15 cellular contexts compared by ENCODE assay signal in the genomic region with DNA sequence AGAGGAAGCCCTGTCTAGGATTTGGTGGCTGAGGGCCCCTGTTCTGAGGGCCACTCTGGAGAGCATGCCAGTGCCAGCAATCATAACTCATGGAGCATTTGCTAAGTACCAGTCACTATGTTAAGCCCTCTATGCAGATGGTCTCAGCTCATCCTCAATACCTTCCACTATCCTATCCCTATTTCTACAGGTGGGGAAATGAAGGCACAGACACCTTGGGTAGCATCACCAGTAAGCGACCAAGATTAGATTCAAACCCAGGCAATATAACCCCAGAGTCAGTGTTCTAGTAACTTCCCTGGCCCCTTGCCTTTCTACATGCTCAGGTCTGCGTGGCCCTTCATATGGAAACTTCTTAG. TPM values are rescaled to one million over a fixed set of nuclear protein-coding genes. Genes with fewer than 3 reads are reported as not detected.
DNase-seq lines count a peak whose midpoint lies in the region; ATAC-seq, FAIRE-seq and TF ChIP-seq lines count a peak whose summit lies in the region.
"Had no signal": no experiment of that assay in that cellular context is flagged by ENCODE, and none has a peak within 500 bp of the region (broad histone marks: within the 10 kb centered on the region; RNA-seq: fewer than 3 reads in every experiment).

No MANE protein-coding gene starts in this region.

- H3K4me2 ChIP-seq in SK-N-SH (no peak overlapping the region), endothelial cell of umbilical vein (ENCODE audit: insufficient read depth, low read length) (no peak overlapping the region)
- H3K4me2 ChIP-seq: BLaER1 treated with 17β-estradiol and CSF1 and Interleukin-3, amounts not matched to agents 10 nM and 100 nM had no signal

- dilution Hi-C loops in endothelial cell of umbilical vein (cut with MboI; ENCODE audit: extremely low pct_ligation_motif_present, low sequenced_read_pairs), result no loop called here

- no peak for FAIRE-seq in endothelial cell of umbilical vein (lab: Jason Lieb, UNC)
- FAIRE-seq: small intestine had no signal

- no peaks in the 10 kb centered on the region for H3K27me3 ChIP-seq in SK-N-SH (ENCODE audit: insufficient read depth)
- H3K27me3 ChIP-seq in RWPE2 (ENCODE audit: insufficient read depth, poor library complexity, severe bottlenecking), result no peaks in the 10 kb centered on the region
- no peaks in the 10 kb centered on the region for H3K27me3 ChIP-seq in endothelial cell of umbilical vein (ENCODE audit: control insufficient read depth in 2 of 2, insufficient read depth in 2 of 2, low read length in 2 of 2)
- H3K27me3 ChIP-seq: BLaER1 treated with 17β-estradiol and CSF1 and Interleukin-3, amounts not matched to agents 10 nM and 100 nM; heart right ventricle; suprapubic skin had no signal

- H3K4me3 ChIP-seq in SK-N-SH (ENCODE audit: low read depth in 2 of 2, low read length in 1 of 2) (peak overlapping the region in 1 of 2 experiments; percentile 42; a peak in 1 of 4 replicates), RWPE2 (ENCODE audit: severe bottlenecking) (no peak overlapping the region), endothelial cell of umbilical vein (replicated peaks in 1 of 3; ENCODE audit: insufficient read depth in 1 of 3, low read depth in 1 of 3, low read length in 3 of 3) (no peak overlapping the region)
- H3K4me3 ChIP-seq: BLaER1 treated with 17β-estradiol and CSF1 and Interleukin-3, amounts not matched to agents 10 nM and 100 nM; heart right ventricle; prostate gland; suprapubic skin had no signal

- peaks cover 14% of the 10 kb centered on the region for H3F3A ChIP-seq in SK-N-SH (replicated peaks; ENCODE audit: insufficient read depth)

- no peaks in the 10 kb centered on the region for H3K9me3 ChIP-seq in SK-N-SH
- no peaks in the 10 kb centered on the region for H3K9me3 ChIP-seq in RWPE2 (ENCODE audit: severe bottlenecking)
- H3K9me3 ChIP-seq in endothelial cell of umbilical vein (replicated peaks; ENCODE audit: control insufficient read depth, insufficient read depth, low read length), result no peaks in the 10 kb centered on the region
- H3K9me3 ChIP-seq: BLaER1 treated with 17β-estradiol and CSF1 and Interleukin-3, amounts not matched to agents 10 nM and 100 nM; heart right ventricle; prostate gland; suprapubic skin had no signal

- H3K9me2 ChIP-seq in SK-N-SH, result no peaks in the 10 kb centered on the region

- H2AFZ ChIP-seq in SK-N-SH (ENCODE audit: low read depth), result no peak overlapping the region
- H2AFZ ChIP-seq in endothelial cell of umbilical vein (ENCODE audit: low read depth, low read length), result no peak overlapping the region

- intact Hi-C loops in endothelial cell of umbilical vein (cut with micrococcal nuclease), result loop anchor here (1.0 to 2.0 kb wide), 4 partner anchors 9 to 425 kb away; no protein-coding TSS in a partner anchor

- peak; percentile 31 for TF ChIP-seq POLR2A in endothelial cell of umbilical vein (IDR thresholded peaks at IDR 0.05; ENCODE audit: low read depth, low read length)

- H3K79me2 ChIP-seq in SK-N-SH (ENCODE audit: insufficient read depth), result no peaks in the 10 kb centered on the region
- no peaks in the 10 kb centered on the region for H3K79me2 ChIP-seq in endothelial cell of umbilical vein (ENCODE audit: control insufficient read depth, insufficient read depth, low read length)

- H3K4me1 ChIP-seq in SK-N-SH (ENCODE audit: control insufficient read depth in 1 of 2, insufficient read depth in 2 of 2, low read depth in 1 of 2, low read length in 1 of 2) (peaks cover 0 to 2% of the 10 kb centered on the region in 2 experiments; a peak in 2 of 4 replicates), RWPE2 (ENCODE audit: insufficient read depth, poor library complexity, severe bottlenecking) (peaks cover 13% of the 10 kb centered on the region), endothelial cell of umbilical vein (ENCODE audit: control insufficient read depth, extremely low read depth, insufficient read depth, low read length) (no peaks in the 10 kb centered on the region)

- CTCF ChIA-PET in SK-N-SH (lab: Yijun Ruan, JAX), result interaction anchor here (0.7 to 10.5 kb wide), 41 partner anchors 9 to 539 kb away, joined by 3 to 130 read pairs (median 4); a partner anchor contains a TSS
- CTCF ChIA-PET in endothelial cell of umbilical vein (lab: Charles Lee), result interaction anchor here (0.7 to 3.4 kb wide), 43 partner anchors 9 to 548 kb away, joined by 3 to 69 read pairs (median 6); a partner anchor contains a TSS

- TF ChIP-seq CTCF in SK-N-SH (IDR thresholded peaks at IDR 0.05) (no peak), RWPE2 (IDR thresholded peaks at IDR 0.05; ENCODE audit: poor library complexity, severe bottlenecking) (peak; percentile 73), endothelial cell of umbilical vein (IDR thresholded peaks at IDR 0.05; ENCODE audit: extremely low read depth in 1 of 2, insufficient read depth in 1 of 2, low read depth in 1 of 2, low read length in 2 of 2) (no peak)

- H3K36me3 ChIP-seq in SK-N-SH (replicated peaks in 1 of 2; ENCODE audit: control insufficient read depth in 1 of 2, insufficient read depth in 2 of 2, low read length in 1 of 2), result peaks cover 10 to 49% of the 10 kb centered on the region in 2 experiments
- H3K36me3 ChIP-seq in RWPE2 (ENCODE audit: low read depth), result peaks cover 17% of the 10 kb centered on the region; the same call in 1 of the 2 replicates
- H3K36me3 ChIP-seq in endothelial cell of umbilical vein (ENCODE audit: control insufficient read depth in 2 of 2, extremely low read depth in 1 of 2, insufficient read depth in 2 of 2, low read length in 2 of 2), result peaks cover 2 to 34% of the 10 kb centered on the region in 2 experiments

- no peak overlapping the region; a peak in 1 of 4 replicates for H3K27ac ChIP-seq in SK-N-SH (ENCODE audit: low read depth in 2 of 2, low read length in 1 of 2)
- H3K27ac ChIP-seq in RWPE2 (ENCODE audit: poor library complexity, severe bottlenecking), result no peak overlapping the region
- H3K27ac ChIP-seq in endothelial cell of umbilical vein (ENCODE audit: insufficient read depth, low read depth, low read length), result no peak overlapping the region
- H3K27ac ChIP-seq in substantia nigra (ENCODE audit: low read depth, low read length, poor library complexity, severe bottlenecking), result peak overlapping the region; percentile 60
- H3K27ac ChIP-seq: heart right ventricle, HL-60, prostate gland, suprapubic skin had no signal

- H3K9me1 ChIP-seq in endothelial cell of umbilical vein (replicated peaks; ENCODE audit: control insufficient read depth, extremely low read depth, insufficient read depth, low read length), result no peaks in the 10 kb centered on the region

- BruUV-seq in endothelial cell of umbilical vein (replicated peaks; lab: Mats Ljungman, UMichigan), result no TSS peak

- POLR2A ChIA-PET in SK-N-SH (lab: Yijun Ruan, JAX), result interaction anchor here (0.7 to 1.5 kb wide), 6 partner anchors 12 to 330 kb away, joined by 3 to 8 read pairs (median 4); no protein-coding TSS in a partner anchor
- POLR2A ChIA-PET in endothelial cell of umbilical vein (lab: Charles Lee), result interaction anchor here (0.7 kb wide), 2 partner anchors 268 to 1442 kb away, joined by 5 read pairs; no protein-coding TSS in a partner anchor

- 86% methylated on average over 2 of the region's 2 CpGs for WGBS in SK-N-SH (ENCODE audit: low lambda C conversion rate)

- H4K20me1 ChIP-seq in SK-N-SH (ENCODE audit: insufficient read depth), result no peaks in the 10 kb centered on the region
- H4K20me1 ChIP-seq in endothelial cell of umbilical vein (replicated peaks; ENCODE audit: control insufficient read depth, extremely low read depth, insufficient read depth, low read length), result no peaks in the 10 kb centered on the region

- H3K9ac ChIP-seq in SK-N-SH, result no peak overlapping the region
- H3K9ac ChIP-seq in endothelial cell of umbilical vein (replicated peaks; ENCODE audit: extremely low read depth, insufficient read depth, low read length), result no peak overlapping the region

- DNase-seq in SK-N-SH (no peak), RWPE2 (ENCODE audit: low spot score) (no peak), endothelial cell of umbilical vein (ENCODE audit: low read depth, low spot score) (no peak), substantia nigra (lab: John Stamatoyannopoulos, UW) (no peak), C1 segment of cervical spinal cord (lab: John Stamatoyannopoulos, UW) (no peak), NCI-H1092 (lab: John Stamatoyannopoulos, UW) (no peak)

- no peak for TF ChIP-seq RAD21 in SK-N-SH (IDR thresholded peaks at IDR 0.05; ENCODE audit: low read length)

- ATAC-seq in SK-N-SH treated with all-trans-retinoic acid at 6 μM for 48 hours, result peak; percentile 29; the same call in 1 of the 3 replicates
- no peak for ATAC-seq in RWPE2 (ENCODE audit: low read depth)
- no peak for ATAC-seq in HG03039 (IDR thresholded peaks at IDR 0.05; ENCODE audit: unreplicated experiment)

- TF ChIP-seq EP300 in SK-N-SH (IDR thresholded peaks at IDR 0.05; ENCODE audit: borderline replicate concordance in 1 of 2, low read depth in 1 of 2, low read length in 1 of 2), result no peak

TF ChIP-seq in endothelial cell of umbilical vein, 7 proteins besides CTCF, POLR2A, EP300 and RAD21 (continues in another document):
- no peak for TF ChIP-seq FOS (IDR thresholded peaks at IDR 0.05; ENCODE audit: borderline replicate concordance, insufficient read depth, low read length)

RNA-seq across cellular contexts. Expression of a gene that starts 7.9 kb away (rescaled TPM):
- polyA plus RNA-seq in SK-N-SH (2012; rRNA removed), result 29.8 and 39.7 TPM in 2 replicates
- polyA plus RNA-seq in SK-N-SH (2012; cell fraction: cytosol; rRNA removed), result 27.4 and 29.8 TPM in 2 replicates
- 42.5 and 61.4 TPM in 2 replicates for polyA plus RNA-seq in SK-N-SH (2012; cell fraction: nucleus; rRNA removed)
- total RNA-seq in endothelial cell of umbilical vein, result 33.5 and 58.4 TPM in 2 replicates
- polyA plus RNA-seq in endothelial cell of umbilical vein, result 21.1 and 23.0 TPM in 2 replicates
- polyA plus RNA-seq in endothelial cell of umbilical vein (2011; cell fraction: cytosol; rRNA removed), result 21.2 and 23.0 TPM in 2 replicates
- 83.3 and 85.6 TPM in 2 replicates for polyA plus RNA-seq in endothelial cell of umbilical vein (2011; cell fraction: nucleus; rRNA removed)
- 14.1 and 20.8 TPM in 2 replicates for polyA plus RNA-seq in endothelial cell of umbilical vein (2012)
- polyA minus RNA-seq in endothelial cell of umbilical vein, result 53.0 and 69.0 TPM in 2 replicates
- polyA minus RNA-seq in endothelial cell of umbilical vein (2011; cell fraction: cytosol; rRNA and poly(A)+ RNA removed), result 13.5 TPM
- 78.3 and 105 TPM in 2 replicates for polyA minus RNA-seq in endothelial cell of umbilical vein (2011; cell fraction: nucleus; rRNA and poly(A)+ RNA removed)

RNA-seq across cellular contexts. Expression of a gene that starts 45.5 kb away (rescaled TPM):
- polyA plus RNA-seq in SK-N-SH (2012; rRNA removed), result not detected in 2 replicates
- not detected in 2 replicates for polyA plus RNA-seq in SK-N-SH (2012; cell fraction: cytosol; rRNA removed)
- not detected in 2 replicates for polyA plus RNA-seq in SK-N-SH (2012; cell fraction: nucleus; rRNA removed)
- total RNA-seq in endothelial cell of umbilical vein, result 1,319 and 2,019 TPM in 2 replicates
- under 0.01 and 206 TPM in 2 replicates for polyA plus RNA-seq in endothelial cell of umbilical vein
- under 0.01 TPM in 1 of 2 replicates, not detected in the other for polyA plus RNA-seq in endothelial cell of umbilical vein (2011; cell fraction: cytosol; rRNA removed)
- polyA plus RNA-seq in endothelial cell of umbilical vein (2011; cell fraction: nucleus; rRNA removed), result under 0.01 TPM in 2 replicates
- polyA plus RNA-seq in endothelial cell of umbilical vein (2012), result 123 TPM in 1 of 2 replicates, not detected in the other
- 9,566 and 13,963 TPM in 2 replicates for polyA minus RNA-seq in endothelial cell of umbilical vein
- polyA minus RNA-seq in endothelial cell of umbilical vein (2011; cell fraction: cytosol; rRNA and poly(A)+ RNA removed), result 46,668 TPM
- 60,677 and 87,675 TPM in 2 replicates for polyA minus RNA-seq in endothelial cell of umbilical vein (2011; cell fraction: nucleus; rRNA and poly(A)+ RNA removed)
- polyA plus RNA-seq: adipose tissue, heart right ventricle, small intestine had no signal
